ENCODE assay signal across 6 cellular contexts in the genomic region with DNA sequence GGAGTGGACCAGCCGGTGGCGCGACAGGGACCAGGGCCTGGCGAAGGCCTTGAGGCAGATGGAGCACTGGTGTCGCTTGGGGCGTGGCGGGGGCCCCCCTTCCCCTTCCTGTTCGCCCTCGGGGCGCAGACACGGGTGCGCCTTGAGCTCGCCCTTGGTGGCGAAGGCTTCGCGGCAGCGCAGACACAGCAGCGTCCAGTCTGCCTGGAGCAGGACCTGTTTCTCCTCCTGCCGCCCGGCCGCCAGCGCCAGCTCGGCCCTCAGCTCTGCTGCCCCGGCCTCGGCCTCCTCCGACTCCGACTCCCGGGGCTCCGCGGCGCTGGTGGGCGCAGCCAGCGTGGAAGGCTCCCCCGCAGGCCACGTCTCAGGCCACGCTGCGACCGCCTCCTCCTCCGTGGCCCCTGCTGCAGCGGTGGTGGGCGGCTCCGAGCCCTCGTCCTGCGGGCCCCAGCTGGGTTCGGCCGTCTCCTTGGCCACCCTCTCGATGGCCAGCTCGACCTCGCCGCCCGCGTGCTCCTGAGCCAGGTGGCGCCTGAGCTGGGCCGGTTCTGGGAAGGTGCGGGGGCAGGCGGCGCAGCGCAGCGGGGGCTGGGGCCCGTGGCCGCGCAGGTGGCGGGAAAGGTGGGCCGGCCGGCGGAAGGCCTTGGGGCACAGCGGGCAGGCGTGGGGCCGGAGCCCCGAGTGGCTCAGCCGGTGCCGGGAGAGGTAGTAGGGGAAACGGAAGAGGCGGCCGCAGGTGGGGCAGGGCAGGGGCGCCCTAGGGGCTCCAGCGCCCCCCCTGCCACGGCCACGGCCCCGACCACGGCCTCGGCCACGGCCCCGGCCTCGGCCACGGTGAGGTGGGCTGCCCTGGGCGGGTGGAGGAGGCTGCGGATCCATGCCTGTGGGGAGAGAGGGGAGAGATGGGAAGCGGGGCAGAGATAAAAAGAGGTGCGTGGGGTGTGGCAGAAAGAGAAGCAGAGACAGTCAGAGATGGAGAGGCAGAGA. TPM values are rescaled to one million over a fixed set of nuclear protein-coding genes. Genes with fewer than 3 reads are reported as not detected.
DNase-seq lines count a peak whose midpoint lies in the region; ATAC-seq and TF ChIP-seq lines count a peak whose summit lies in the region.
"Had no signal": no experiment of that assay in that cellular context is flagged by ENCODE, and none has a peak within 500 bp of the region (broad histone marks: within the 10 kb centered on the region; RNA-seq: fewer than 3 reads in every experiment).

No MANE protein-coding gene starts in this region.

- H3K9ac ChIP-seq in OCI-LY3 (ENCODE audit: low read length): 0 out of 2 replicates have a peak overlapping the region, but pooled peaks have one; percentile 98

- H3K27me3 Mint-ChIP-seq in endothelial cell (ENCODE audit: unreplicated experiment): peaks cover 7% of the 10 kb centered on the region

- H3K4me1 Mint-ChIP-seq in endothelial cell (ENCODE audit: unreplicated experiment): peaks cover 24% of the 10 kb centered on the region
- peaks cover 23% of the 10 kb centered on the region for H3K4me1 Mint-ChIP-seq in stimulated activated effector memory CD8-positive, alpha-beta T cell treated with anti-CD3 and anti-CD28 coated beads, Interleukin-12 subunit alpha, Interleukin-12 subunit beta, amount 100 ng/mL, for 72 hours

- H3K4me3 Mint-ChIP-seq in endothelial cell (ENCODE audit: unreplicated experiment): peak overlapping the region; percentile 98
- H3K4me3 Mint-ChIP-seq in stimulated activated effector memory CD8-positive, alpha-beta T cell treated with anti-CD3 and anti-CD28 coated beads, Interleukin-12 subunit alpha, Interleukin-12 subunit beta, amount 100 ng/mL, for 72 hours: peak overlapping the region; percentile 83

- peaks cover 23% of the 10 kb centered on the region for H3K36me3 Mint-ChIP-seq in endothelial cell (ENCODE audit: low read depth, unreplicated experiment)
- peaks cover 21% of the 10 kb centered on the region for H3K36me3 Mint-ChIP-seq in stimulated activated effector memory CD8-positive, alpha-beta T cell treated with anti-CD3 and anti-CD28 coated beads, Interleukin-12 subunit alpha, Interleukin-12 subunit beta, amount 100 ng/mL, for 72 hours

- no peaks in the 10 kb centered on the region for H3K9me3 ChIP-seq in OCI-LY3 (ENCODE audit: insufficient read depth, low read length)

- DNase-seq in endothelial cell (ENCODE audit: low spot score) (no peak), NCI-H1417 treated with DMSO at 0.1 percent for 48 hours (lab: John Stamatoyannopoulos, UW) (no peak), globus pallidus (ENCODE audit: low spot score) (no peak)
- DNase-seq in stimulated activated effector memory CD8-positive, alpha-beta T cell treated with anti-CD3 and anti-CD28 coated beads, Interleukin-12 subunit alpha, Interleukin-12 subunit beta, amount 100 ng/mL, for 72 hours (ENCODE audit: low spot score in 2 of 2): no peak
- DNase-seq: hippocampal formation had no signal

- H3K4me1 ChIP-seq in OCI-LY3 (ENCODE audit: low read length): peaks cover 14% of the 10 kb centered on the region

- peak overlapping the region; percentile 95 for H3K4me2 ChIP-seq in OCI-LY3 (ENCODE audit: low read length)

- ATAC-seq in stimulated activated effector memory CD8-positive, alpha-beta T cell treated with anti-CD3 and anti-CD28 coated beads, Interleukin-12 subunit alpha, Interleukin-12 subunit beta, amount 100 ng/mL, for 72 hours: no peak

- no peak overlapping the region for H3K27ac ChIP-seq in OCI-LY3 (ENCODE audit: low read length)

- H3K36me3 ChIP-seq in OCI-LY3 (replicated peaks; ENCODE audit: low read depth, low read length): peaks cover 22% of the 10 kb centered on the region

- no peaks in the 10 kb centered on the region for H3K9me3 Mint-ChIP-seq in endothelial cell (ENCODE audit: unreplicated experiment)
- no peaks in the 10 kb centered on the region for H3K9me3 Mint-ChIP-seq in stimulated activated effector memory CD8-positive, alpha-beta T cell treated with anti-CD3 and anti-CD28 coated beads, Interleukin-12 subunit alpha, Interleukin-12 subunit beta, amount 100 ng/mL, for 72 hours

- H3K4me3 ChIP-seq in OCI-LY3 (ENCODE audit: low read length): peak overlapping the region; percentile 88

- H4K20me1 ChIP-seq in OCI-LY3 (ENCODE audit: insufficient read depth, low read length): no peaks in the 10 kb centered on the region

- TF ChIP-seq CTCF in OCI-LY3 (IDR thresholded peaks at IDR 0.05; ENCODE audit: low read depth, low read length): no peak
- no peak for TF ChIP-seq CTCF in endothelial cell (IDR thresholded peaks at IDR 0.05; ENCODE audit: unreplicated experiment)

- H2AFZ ChIP-seq in OCI-LY3 (ENCODE audit: low read depth, low read length): no peak overlapping the region

- peaks cover 27% of the 10 kb centered on the region for H3K79me2 ChIP-seq in OCI-LY3 (ENCODE audit: low read length)

- H3K27me3 ChIP-seq in OCI-LY3 (ENCODE audit: low read depth, low read length): no peaks in the 10 kb centered on the region

- peak overlapping the region; percentile 89 for H3K27ac Mint-ChIP-seq in endothelial cell (ENCODE audit: unreplicated experiment)
- H3K27ac Mint-ChIP-seq in stimulated activated effector memory CD8-positive, alpha-beta T cell treated with anti-CD3 and anti-CD28 coated beads, Interleukin-12 subunit alpha, Interleukin-12 subunit beta, amount 100 ng/mL, for 72 hours: peak overlapping the region; percentile 96

RNA-seq across cellular contexts. Expression of gene ZNF579, which starts 1.6 kb away (rescaled TPM):
- 36.4 TPM for total RNA-seq in endothelial cell (ENCODE audit: unreplicated experiment)

RNA-seq across cellular contexts. Expression of gene FIZ1, which starts 20.3 kb away (rescaled TPM):
- 21.5 TPM for total RNA-seq in endothelial cell (ENCODE audit: unreplicated experiment)

RNA-seq across cellular contexts. Expression of gene ZNF524, which starts 21.0 kb away (rescaled TPM):
- total RNA-seq in endothelial cell (ENCODE audit: unreplicated experiment): 9.3 TPM

RNA-seq across cellular contexts. Expression of gene ZNF865, which starts 26.4 kb away (rescaled TPM):
- total RNA-seq in endothelial cell (ENCODE audit: unreplicated experiment): 14.5 TPM

RNA-seq across cellular contexts. Expression of gene SBK3, which starts 33.7 kb away (rescaled TPM):
- total RNA-seq in endothelial cell (ENCODE audit: unreplicated experiment): 3.6 TPM
